2 cellular contexts compared by ENCODE assay signal in the genomic region with DNA sequence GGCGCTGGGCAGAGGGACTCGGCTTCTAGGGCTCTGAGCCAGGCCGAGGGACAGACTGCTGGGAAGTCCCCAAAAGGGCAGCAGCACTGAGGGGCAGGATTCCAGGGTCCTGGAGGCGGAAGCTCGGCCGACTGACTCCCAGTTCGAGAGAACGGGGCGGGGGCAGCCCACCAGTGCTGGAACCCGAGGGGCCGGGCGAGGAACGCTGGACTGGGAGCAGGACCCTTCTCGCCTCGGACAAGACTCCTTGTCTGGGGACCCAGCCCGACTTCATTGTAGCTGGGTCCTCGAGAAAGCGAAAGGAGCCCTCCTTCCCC.
TF ChIP-seq lines count a peak whose summit lies in the region.

No MANE protein-coding gene starts in this region.

TF ChIP-seq in A549, 52 proteins besides CTCF, POLR2A, EP300 and RAD21:
- TF ChIP-seq RFX5 (IDR thresholded peaks at IDR 0.05) (no peak), HDAC2 (IDR thresholded peaks at IDR 0.05) (no peak), HOXB13 (CRISPR knock-in tag; IDR thresholded peaks at IDR 0.05; ENCODE audit: low read depth) (no peak), FOXS1 (CRISPR knock-in tag; IDR thresholded peaks at IDR 0.05) (no peak), HES2 (IDR thresholded peaks at IDR 0.05) (no peak)

TF ChIP-seq in GM12878, 131 proteins besides CTCF, POLR2A, EP300 and RAD21:
- TF ChIP-seq STAT1 (conservative IDR thresholded peaks at IDR 0.05) (no peak; the same call in 1 of the 2 replicates), ATF7 (IDR thresholded peaks at IDR 0.05; ENCODE audit: low read depth) (no peak), SIN3A (IDR thresholded peaks at IDR 0.05; ENCODE audit: low read depth, low read length) (0 out of 2 replicates have a peak, but pooled peaks have one; percentile 58), ZNF24 (IDR thresholded peaks at IDR 0.05) (no peak), BMI1 (IDR thresholded peaks at IDR 0.05; ENCODE audit: borderline replicate concordance) (no peak), NBN (IDR thresholded peaks at IDR 0.05) (0 out of 2 replicates have a peak, but pooled peaks have one; percentile 15), NKRF (conservative IDR thresholded peaks at IDR 0.05) (peak; percentile 20; the same call in 1 of the 2 replicates), POLR2AphosphoS2 (IDR thresholded peaks at IDR 0.05; ENCODE audit: low read depth, low read length) (0 out of 2 replicates have a peak, but pooled peaks have one; percentile 6), HDGF (IDR thresholded peaks at IDR 0.05) (peak; percentile 47; the same call in 1 of the 2 replicates), MEF2A (IDR thresholded peaks at IDR 0.05; ENCODE audit: insufficient read depth, low read depth, low read length) (no peak)
- TF ChIP-seq, protein P1, sequence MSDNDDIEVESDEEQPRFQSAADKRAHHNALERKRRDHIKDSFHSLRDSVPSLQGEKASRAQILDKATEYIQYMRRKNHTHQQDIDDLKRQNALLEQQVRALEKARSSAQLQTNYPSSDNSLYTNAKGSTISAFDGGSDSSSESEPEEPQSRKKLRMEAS (IDR thresholded peaks at IDR 0.05; ENCODE audit: low read depth, low read length), result peak; percentile 1; the same call in 1 of the 2 replicates
- TF ChIP-seq, protein P2, sequence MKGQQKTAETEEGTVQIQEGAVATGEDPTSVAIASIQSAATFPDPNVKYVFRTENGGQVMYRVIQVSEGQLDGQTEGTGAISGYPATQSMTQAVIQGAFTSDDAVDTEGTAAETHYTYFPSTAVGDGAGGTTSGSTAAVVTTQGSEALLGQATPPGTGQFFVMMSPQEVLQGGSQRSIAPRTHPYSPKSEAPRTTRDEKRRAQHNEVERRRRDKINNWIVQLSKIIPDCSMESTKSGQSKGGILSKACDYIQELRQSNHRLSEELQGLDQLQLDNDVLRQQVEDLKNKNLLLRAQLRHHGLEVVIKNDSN (IDR thresholded peaks at IDR 0.05; ENCODE audit: borderline replicate concordance, extremely low read length, insufficient read depth, low read depth, low read length), result peak; percentile 1
- TF ChIP-seq, protein P3, sequence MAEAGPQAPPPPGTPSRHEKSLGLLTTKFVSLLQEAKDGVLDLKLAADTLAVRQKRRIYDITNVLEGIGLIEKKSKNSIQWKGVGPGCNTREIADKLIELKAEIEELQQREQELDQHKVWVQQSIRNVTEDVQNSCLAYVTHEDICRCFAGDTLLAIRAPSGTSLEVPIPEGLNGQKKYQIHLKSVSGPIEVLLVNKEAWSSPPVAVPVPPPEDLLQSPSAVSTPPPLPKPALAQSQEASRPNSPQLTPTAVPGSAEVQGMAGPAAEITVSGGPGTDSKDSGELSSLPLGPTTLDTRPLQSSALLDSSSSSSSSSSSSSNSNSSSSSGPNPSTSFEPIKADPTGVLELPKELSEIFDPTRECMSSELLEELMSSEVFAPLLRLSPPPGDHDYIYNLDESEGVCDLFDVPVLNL (IDR thresholded peaks at IDR 0.05; ENCODE audit: low read depth, low read length), result no peak
